In the genomic region with DNA sequence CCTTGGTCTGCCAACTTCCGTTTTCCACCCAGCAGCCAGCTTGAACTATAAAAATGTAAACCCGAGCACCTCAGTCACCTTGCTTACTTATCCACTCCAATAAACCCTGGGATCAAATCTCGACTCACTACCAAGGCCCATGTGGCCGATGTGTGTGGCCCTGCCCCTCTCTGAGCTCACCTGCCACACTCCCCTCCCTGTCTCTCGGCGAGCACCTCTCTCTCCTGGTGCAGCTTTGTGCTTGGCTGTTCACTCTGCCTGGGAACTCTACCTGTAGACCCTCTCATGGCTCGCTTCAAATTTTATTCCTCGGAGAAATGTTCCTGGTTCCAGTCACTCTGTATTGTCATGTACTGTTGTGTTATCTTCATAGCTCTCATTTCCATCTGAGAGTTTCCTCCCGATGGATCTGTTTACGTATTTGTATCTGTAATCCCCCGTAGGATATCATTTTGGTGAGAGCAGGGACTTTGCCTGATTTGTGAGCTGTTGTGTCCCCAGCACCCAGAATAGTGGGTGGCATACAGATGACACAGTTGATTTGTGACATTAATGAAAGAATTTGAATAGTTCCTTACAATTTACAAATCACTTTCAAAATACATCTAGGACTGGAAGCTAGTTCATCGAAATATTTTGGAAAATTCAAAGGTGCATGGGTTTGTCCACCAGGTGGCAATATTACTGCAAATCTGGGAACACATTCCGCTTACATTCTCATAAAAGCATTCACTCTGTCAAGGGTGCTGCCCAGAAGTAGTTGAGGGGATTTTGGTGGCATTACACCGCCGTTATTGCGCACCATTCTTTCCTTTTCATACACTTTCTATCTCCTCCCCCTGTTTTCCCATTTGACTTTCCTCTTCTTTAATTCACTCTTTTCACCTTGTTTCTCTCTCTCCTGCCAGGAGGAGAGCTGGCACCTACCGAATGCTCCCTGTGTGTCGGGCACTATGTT, we compare ENCODE assay signal across 9 cellular contexts.
DNase-seq lines count a peak whose midpoint lies in the region; ATAC-seq and TF ChIP-seq lines count a peak whose summit lies in the region.
"Had no signal": no experiment of that assay in that cellular context is flagged by ENCODE, and none has a peak within 500 bp of the region (broad histone marks: within the 10 kb centered on the region; RNA-seq: fewer than 3 reads in every experiment).

No MANE protein-coding gene starts in this region.

- H3K23ac ChIP-seq in trophoblast cell (ENCODE audit: low read length), result no peak overlapping the region

- peaks cover 9% of the 10 kb centered on the region in 2 experiments for H3K4me1 ChIP-seq in trophoblast cell (ENCODE audit: control insufficient read depth in 1 of 2, insufficient read depth in 2 of 2, low read length in 2 of 2)

- CTCF ChIA-PET in activated CD4-positive, alpha-beta T cell treated with anti-CD3 and anti-CD28 coated beads for 36 hours (lab: Charles Lee), result interaction anchor here (0.7 to 3.6 kb wide), 18 partner anchors 9 to 780 kb away, joined by 3 to 59 read pairs (median 4); no protein-coding TSS in a partner anchor

- no peaks in the 10 kb centered on the region for H3K36me3 ChIP-seq in SU-DHL-6 (ENCODE audit: low read length)
- no peaks in the 10 kb centered on the region for H3K36me3 ChIP-seq in trophoblast cell (ENCODE audit: control insufficient read depth in 1 of 2, insufficient read depth in 2 of 2, low read length in 2 of 2)

- no peak overlapping the region for H3K4ac ChIP-seq in trophoblast cell (ENCODE audit: low read depth, low read length)

- H4K12ac ChIP-seq in trophoblast cell (ENCODE audit: low read depth, low read length), result no peak overlapping the region

- intact Hi-C loops in activated CD4-positive, alpha-beta T cell treated with anti-CD3 and anti-CD28 coated beads for 36 hours (cut with DNase I, micrococcal nuclease), result loop anchor here in 1 of 2 experiments (5.0 kb wide), 1 partner anchor 312 kb away; no protein-coding TSS in a partner anchor

- no peaks in the 10 kb centered on the region for H3K9me2 ChIP-seq in SU-DHL-6 (replicated peaks; ENCODE audit: insufficient read depth, low read length)

- ATAC-seq in activated CD4-positive, alpha-beta T cell treated with anti-CD3 and anti-CD28 coated beads for 36 hours, result peak; percentile 30
- ATAC-seq in HG03520 (IDR thresholded peaks at IDR 0.05; ENCODE audit: unreplicated experiment), result no peak
- ATAC-seq in GM19328 (IDR thresholded peaks at IDR 0.05; ENCODE audit: unreplicated experiment), result no peak

- WGBS in trophoblast cell (ENCODE audit: extremely low coverage, insufficient coverage, insufficient read length), result no CpG with 5 or more reads among the region's 18 CpGs

- H3K27ac Mint-ChIP-seq in activated CD4-positive, alpha-beta T cell treated with anti-CD3 and anti-CD28 coated beads for 36 hours, result peak overlapping the region; percentile 44
- H3K27ac Mint-ChIP-seq: activated naive CD8-positive, alpha-beta T cell treated with anti-CD3 and anti-CD28 coated beads, Interleukin-2, amount 10 ng/mL, durations not matched to agents 7 days and 5 days had no signal

- no peaks in the 10 kb centered on the region for H3K9me3 Mint-ChIP-seq in activated CD4-positive, alpha-beta T cell treated with anti-CD3 and anti-CD28 coated beads for 36 hours (ENCODE audit: low read depth)
- H3K9me3 Mint-ChIP-seq: activated naive CD8-positive, alpha-beta T cell treated with anti-CD3 and anti-CD28 coated beads, Interleukin-2, amount 10 ng/mL, durations not matched to agents 7 days and 5 days had no signal

- H2AK5ac ChIP-seq in trophoblast cell (ENCODE audit: low read length), result peak overlapping the region; percentile 93

- H3K79me1 ChIP-seq in trophoblast cell (ENCODE audit: low read length), result peaks cover 2% of the 10 kb centered on the region

- H3K36me3 Mint-ChIP-seq in activated CD4-positive, alpha-beta T cell treated with anti-CD3 and anti-CD28 coated beads for 36 hours (ENCODE audit: low read depth), result no peaks in the 10 kb centered on the region
- H3K36me3 Mint-ChIP-seq: activated naive CD8-positive, alpha-beta T cell treated with anti-CD3 and anti-CD28 coated beads, Interleukin-2, amount 10 ng/mL, durations not matched to agents 7 days and 5 days had no signal

- H2AFZ ChIP-seq in SU-DHL-6 (ENCODE audit: low read depth, low read length, severe bottlenecking) (no peak overlapping the region), trophoblast cell (ENCODE audit: insufficient read depth, low read length, poor library complexity) (no peak overlapping the region)

- DNase-seq in activated CD4-positive, alpha-beta T cell treated with anti-CD3 and anti-CD28 coated beads for 36 hours, result no peak
- DNase-seq in activated CD4-positive, alpha-beta T cell treated with anti-CD3 and anti-CD28 coated beads, Interleukin-2, amount 50 U/mL, for 1 hour, result no peak
- peak; percentile 52 for DNase-seq in NB4 (ENCODE audit: low read depth)
- DNase-seq in foreskin fibroblast, result peak; percentile 41 to 81
- DNase-seq in trophoblast cell, result peak; percentile 19 to 89
- DNase-seq: activated naive CD8-positive, alpha-beta T cell treated with anti-CD3 and anti-CD28 coated beads, Interleukin-2, amount 10 ng/mL, durations not matched to agents 7 days and 5 days had no signal

- H4K20me1 ChIP-seq in SU-DHL-6 (ENCODE audit: low read depth, low read length), result no peaks in the 10 kb centered on the region

- H2BK120ac ChIP-seq in trophoblast cell (ENCODE audit: insufficient read depth, low read length, poor library complexity), result peak overlapping the region; percentile 49

- POLR2A ChIA-PET in activated CD4-positive, alpha-beta T cell treated with anti-CD3 and anti-CD28 coated beads for 36 hours (lab: Charles Lee), result no interaction called here

- H3K4me2 ChIP-seq in SU-DHL-6 (ENCODE audit: low read depth, low read length, poor library complexity, severe bottlenecking) (no peak overlapping the region), trophoblast cell (ENCODE audit: low read length) (no peak overlapping the region)

- no peak overlapping the region for H3K9ac ChIP-seq in SU-DHL-6 (ENCODE audit: low read length)
- no peak overlapping the region for H3K9ac ChIP-seq in trophoblast cell (ENCODE audit: low read length)

- H3K18ac ChIP-seq in trophoblast cell (ENCODE audit: low read length), result peak overlapping the region; percentile 11

- peak overlapping the region; percentile 50 for H4K91ac ChIP-seq in trophoblast cell (ENCODE audit: low read depth, low read length)

- no peaks in the 10 kb centered on the region for H3F3A ChIP-seq in SU-DHL-6 (ENCODE audit: insufficient read depth)

- H3K14ac ChIP-seq in trophoblast cell (ENCODE audit: low read length), result peak overlapping the region; percentile 40

- peak overlapping the region; percentile 32 for H4K8ac ChIP-seq in trophoblast cell (ENCODE audit: low read depth, low read length)

- no peaks in the 10 kb centered on the region for H3K9me3 ChIP-seq in SU-DHL-6 (ENCODE audit: insufficient read depth, low read length)
- no peaks in the 10 kb centered on the region for H3K9me3 ChIP-seq in trophoblast cell (ENCODE audit: insufficient read depth, low read depth, low read length)

- H3K27ac ChIP-seq in SU-DHL-6 (ENCODE audit: low read depth, low read length) (no peak overlapping the region), trophoblast cell (ENCODE audit: low read depth, low read length) (no peak overlapping the region)

- H3K79me2 ChIP-seq in SU-DHL-6 (ENCODE audit: insufficient read depth, low read length) (no peaks in the 10 kb centered on the region), trophoblast cell (ENCODE audit: control insufficient read depth, insufficient read depth, low read length, poor library complexity) (no peaks in the 10 kb centered on the region)

- peaks cover 4% of the 10 kb centered on the region for H3K27me3 Mint-ChIP-seq in activated CD4-positive, alpha-beta T cell treated with anti-CD3 and anti-CD28 coated beads for 36 hours

- no peak overlapping the region for H3K4me3 Mint-ChIP-seq in activated CD4-positive, alpha-beta T cell treated with anti-CD3 and anti-CD28 coated beads for 36 hours
- H3K4me3 Mint-ChIP-seq: activated naive CD8-positive, alpha-beta T cell treated with anti-CD3 and anti-CD28 coated beads, Interleukin-2, amount 10 ng/mL, durations not matched to agents 7 days and 5 days had no signal

- H3K4me3 ChIP-seq in NB4 (ENCODE audit: low read depth, low read length), result no peak overlapping the region
- H3K4me3 ChIP-seq in SU-DHL-6 (ENCODE audit: insufficient read depth, low read length, poor library complexity, severe bottlenecking), result no peak overlapping the region
- H3K4me3 ChIP-seq in foreskin fibroblast (ENCODE audit: low read depth in 1 of 2, low read length in 2 of 2), result peak overlapping the region in 1 of 2 donors; percentile 8
- no peak overlapping the region for H3K4me3 ChIP-seq in trophoblast cell (ENCODE audit: low read depth, low read length)

- no peak overlapping the region for H2BK5ac ChIP-seq in trophoblast cell (ENCODE audit: low read depth, low read length, poor library complexity)

- TF ChIP-seq CTCF in NB4 (IDR thresholded peaks at IDR 0.05; ENCODE audit: low read depth, low read length) (peak; percentile 57), SU-DHL-6 (IDR thresholded peaks at IDR 0.05; ENCODE audit: insufficient read depth, low read length, poor library complexity, severe bottlenecking) (peak; percentile 53), foreskin fibroblast (IDR thresholded peaks at IDR 0.05; ENCODE audit: low read depth, low read length) (peak; percentile 60)

- peaks cover 2% of the 10 kb centered on the region for H3K4me1 Mint-ChIP-seq in activated CD4-positive, alpha-beta T cell treated with anti-CD3 and anti-CD28 coated beads for 36 hours
- H3K4me1 Mint-ChIP-seq: activated naive CD8-positive, alpha-beta T cell treated with anti-CD3 and anti-CD28 coated beads, Interleukin-2, amount 10 ng/mL, durations not matched to agents 7 days and 5 days had no signal

- no peak for TF ChIP-seq POLR2A in NB4 (IDR thresholded peaks at IDR 0.05; ENCODE audit: extremely low read depth, insufficient read length)

- peak overlapping the region; percentile 96 for H2BK12ac ChIP-seq in trophoblast cell (ENCODE audit: low read length)

- no peaks in the 10 kb centered on the region for H3K27me3 ChIP-seq in SU-DHL-6 (ENCODE audit: low read length)
- H3K27me3 ChIP-seq in trophoblast cell (ENCODE audit: insufficient read depth, low read length), result no peaks in the 10 kb centered on the region

Comparison
In these comparisons a context has a peak if more than half of its experiments do, and no peak if none do; other contexts are left out.
1. DNase-seq: peak in NB4 (single experiment), foreskin fibroblast (2 of 2) and trophoblast cell (2 of 2); none in activated CD4-positive, alpha-beta T cell treated with anti-CD3 and anti-CD28 coated beads for 36 hours (single experiment) and activated CD4-positive, alpha-beta T cell treated with anti-CD3 and anti-CD28 coated beads, Interleukin-2, amount 50 U/mL, for 1 hour (single experiment).
2. Peak in every context shown above with its lines, with median percentiles within 50 percentile points of each other: CTCF ChIP-seq.